8 cellular contexts compared by ENCODE assay signal in genomic region chr4:127997534-127998388, GRCh38. TPM values are rescaled to one million over a fixed set of nuclear protein-coding genes. Genes with fewer than 3 reads are reported as not detected.
DNase-seq lines count a peak whose midpoint lies in the region; ATAC-seq lines count a peak whose summit lies in the region.

No MANE protein-coding gene starts in this region.

- peaks cover 21% of the 10 kb centered on the region for H3K4me1 Mint-ChIP-seq in T-helper 2 cell treated with Interferon-gamma antibody and Interleukin-4, amounts not matched to agents 5 μg/mL and 100 μg/mL, for 36 hours (ENCODE audit: low read depth)

- peaks cover 24% of the 10 kb centered on the region for H3K9me3 Mint-ChIP-seq in T-helper 2 cell treated with Interferon-gamma antibody and Interleukin-4, amounts not matched to agents 5 μg/mL and 100 μg/mL, for 36 hours

- ATAC-seq in GM19395 (IDR thresholded peaks at IDR 0.05; ENCODE audit: unreplicated experiment) (peak; percentile 99), HG03175 (IDR thresholded peaks at IDR 0.05; ENCODE audit: unreplicated experiment) (peak; percentile 99)

- H3K27ac Mint-ChIP-seq in T-helper 2 cell treated with Interferon-gamma antibody and Interleukin-4, amounts not matched to agents 5 μg/mL and 100 μg/mL, for 36 hours = peak overlapping the region; percentile 7

- H3K36me3 Mint-ChIP-seq in T-helper 2 cell treated with Interferon-gamma antibody and Interleukin-4, amounts not matched to agents 5 μg/mL and 100 μg/mL, for 36 hours (ENCODE audit: low read depth) = peaks cover 63% of the 10 kb centered on the region

- DNase-seq in Daoy (ENCODE audit: low read depth) (peak; percentile 6), glomerular visceral epithelial cell (ENCODE audit: extremely low spot score) (peak; percentile 31), NK-92 (lab: John Stamatoyannopoulos, UW; ENCODE audit: unreplicated experiment) (no peak), activated gamma-delta T cell (lab: John Stamatoyannopoulos, UW) (no peak)
- DNase-seq in T-helper 2 cell treated with Interferon-gamma antibody and Interleukin-4, amounts not matched to agents 5 μg/mL and 100 μg/mL, for 36 hours (ENCODE audit: low spot score) = peak; percentile 16
- DNase-seq in effector CD8-positive, alpha-beta T cell (lab: John Stamatoyannopoulos, UW) = no peak

- H3K4me3 Mint-ChIP-seq in T-helper 2 cell treated with Interferon-gamma antibody and Interleukin-4, amounts not matched to agents 5 μg/mL and 100 μg/mL, for 36 hours = no peak overlapping the region

- H3K27me3 Mint-ChIP-seq in T-helper 2 cell treated with Interferon-gamma antibody and Interleukin-4, amounts not matched to agents 5 μg/mL and 100 μg/mL, for 36 hours (ENCODE audit: low read depth) = no peaks in the 10 kb centered on the region

RNA-seq across cellular contexts. Expression of gene ABHD18, which starts 32.6 kb away (rescaled TPM):
- total RNA-seq in Daoy (2014; rRNA removed; shearing (Covaris generic)) = 1.5 and 1.6 TPM in 2 replicates

RNA-seq across cellular contexts. Expression of gene MFSD8, which starts 32.8 kb away (rescaled TPM):
- 18.2 and 30.5 TPM in 2 replicates for total RNA-seq in Daoy (2014; rRNA removed; shearing (Covaris generic))

Comparison
In these comparisons a context has a peak if more than half of its experiments do, and no peak if none do; other contexts are left out.
1. DNase-seq: peak in Daoy (single experiment), T-helper 2 cell treated with Interferon-gamma antibody and Interleukin-4, amounts not matched to agents 5 μg/mL and 100 μg/mL, for 36 hours (single experiment) and glomerular visceral epithelial cell (single experiment); none in NK-92 (single experiment), effector CD8-positive, alpha-beta T cell (single experiment) and activated gamma-delta T cell (single experiment).